9 cellular contexts compared by ENCODE assay signal in genomic region chr15:74958908-74959642, GRCh38. TPM values are rescaled to one million over a fixed set of nuclear protein-coding genes. Genes with fewer than 3 reads are reported as not detected.
DNase-seq lines count a peak whose midpoint lies in the region; ATAC-seq, FAIRE-seq and TF ChIP-seq lines count a peak whose summit lies in the region.
"Had no signal": no experiment of that assay in that cellular context is flagged by ENCODE, and none has a peak within 500 bp of the region (broad histone marks: within the 10 kb centered on the region; RNA-seq: fewer than 3 reads in every experiment).

No MANE protein-coding gene starts in this region.

- DNase-seq in activated naive CD8-positive, alpha-beta T cell treated with anti-CD3 and anti-CD28 coated beads, Interleukin-2, amount 10 ng/mL, durations not matched to agents 7 days and 5 days: no peak
- DNase-seq in islet precursor cell (peak; percentile 62), small intestine (no peak), LoVo (ENCODE audit: low spot score) (no peak), GM10266 (ENCODE audit: extremely low spot score) (no peak), SHP77 treated with DMSO at 0.1 percent for 48 hours (lab: John Stamatoyannopoulos, UW) (no peak)
- DNase-seq: activated CD8-positive, alpha-beta memory T cell treated with anti-CD3 and anti-CD28 coated beads, Interleukin-2, amount 10 ng/mL, durations not matched to agents 7 days and 5 days had no signal

- peaks cover 29% of the 10 kb centered on the region for H3K4me1 Mint-ChIP-seq in activated naive CD8-positive, alpha-beta T cell treated with anti-CD3 and anti-CD28 coated beads, Interleukin-2, amount 10 ng/mL, durations not matched to agents 7 days and 5 days

- no peak for ATAC-seq in activated naive CD8-positive, alpha-beta T cell treated with anti-CD3 and anti-CD28 coated beads, Interleukin-2, amount 10 ng/mL, durations not matched to agents 7 days and 5 days (ENCODE audit: low read depth)
- ATAC-seq in GM19455 (IDR thresholded peaks at IDR 0.05; ENCODE audit: unreplicated experiment): no peak
- ATAC-seq: activated CD8-positive, alpha-beta memory T cell treated with anti-CD3 and anti-CD28 coated beads, Interleukin-2, amount 10 ng/mL, durations not matched to agents 7 days and 5 days had no signal

- H3K9me3 Mint-ChIP-seq in activated naive CD8-positive, alpha-beta T cell treated with anti-CD3 and anti-CD28 coated beads, Interleukin-2, amount 10 ng/mL, durations not matched to agents 7 days and 5 days: no peaks in the 10 kb centered on the region

- peaks cover 57% of the 10 kb centered on the region for H3K27me3 ChIP-seq in HUES48 (ENCODE audit: control insufficient read depth, insufficient read depth, low read length)
- no peaks in the 10 kb centered on the region for H3K27me3 ChIP-seq in small intestine (ENCODE audit: control insufficient read depth in 2 of 2, insufficient read depth in 2 of 2, low read length in 2 of 2)

- H3K27ac Mint-ChIP-seq in activated naive CD8-positive, alpha-beta T cell treated with anti-CD3 and anti-CD28 coated beads, Interleukin-2, amount 10 ng/mL, durations not matched to agents 7 days and 5 days: no peak overlapping the region
- H3K27ac Mint-ChIP-seq: activated CD8-positive, alpha-beta memory T cell treated with anti-CD3 and anti-CD28 coated beads, Interleukin-2, amount 10 ng/mL, durations not matched to agents 7 days and 5 days had no signal

- H3K27ac ChIP-seq in HUES48 (ENCODE audit: low read depth, low read length) (no peak overlapping the region), small intestine (ENCODE audit: low read depth in 1 of 2, low read length in 1 of 2) (peak overlapping the region; percentile 74 to 82)

- peaks cover 22% of the 10 kb centered on the region for H3K4me1 ChIP-seq in HUES48 (ENCODE audit: control insufficient read depth, insufficient read depth, low read length)
- H3K4me1 ChIP-seq in small intestine (ENCODE audit: control insufficient read depth in 2 of 2, insufficient read depth in 1 of 2, low read depth in 1 of 2, low read length in 1 of 2): peaks cover 0 to 2% of the 10 kb centered on the region in 2 donors

- no peak for FAIRE-seq in small intestine (lab: Jason Lieb, UNC)

- TF ChIP-seq CTCF in GM10266 (IDR thresholded peaks at IDR 0.05; ENCODE audit: control insufficient read depth, insufficient read depth, low read depth, missing control alignments): no peak

- H3K36me3 Mint-ChIP-seq in activated naive CD8-positive, alpha-beta T cell treated with anti-CD3 and anti-CD28 coated beads, Interleukin-2, amount 10 ng/mL, durations not matched to agents 7 days and 5 days: no peaks in the 10 kb centered on the region
- H3K36me3 Mint-ChIP-seq: activated CD8-positive, alpha-beta memory T cell treated with anti-CD3 and anti-CD28 coated beads, Interleukin-2, amount 10 ng/mL, durations not matched to agents 7 days and 5 days had no signal

- H3K4me3 Mint-ChIP-seq in activated naive CD8-positive, alpha-beta T cell treated with anti-CD3 and anti-CD28 coated beads, Interleukin-2, amount 10 ng/mL, durations not matched to agents 7 days and 5 days: peak overlapping the region; percentile 46
- H3K4me3 Mint-ChIP-seq: activated CD8-positive, alpha-beta memory T cell treated with anti-CD3 and anti-CD28 coated beads, Interleukin-2, amount 10 ng/mL, durations not matched to agents 7 days and 5 days had no signal

- H3K36me3 ChIP-seq in HUES48 (ENCODE audit: control insufficient read depth, insufficient read depth, low read length) (no peaks in the 10 kb centered on the region), small intestine (ENCODE audit: control insufficient read depth in 2 of 2, insufficient read depth in 2 of 2, low read length in 2 of 2) (no peaks in the 10 kb centered on the region)

- no peaks in the 10 kb centered on the region for H3K9me3 ChIP-seq in HUES48 (ENCODE audit: control insufficient read depth, insufficient read depth, low read length)
- H3K9me3 ChIP-seq in small intestine (ENCODE audit: control insufficient read depth, low read depth): no peaks in the 10 kb centered on the region

- POLR2A ChIA-PET in activated naive CD8-positive, alpha-beta T cell treated with anti-CD3 and anti-CD28 coated beads, Interleukin-2, amount 10 ng/mL, durations not matched to agents 7 days and 5 days (lab: Charles Lee): no interaction called here

- peaks cover 50% of the 10 kb centered on the region for H3K27me3 Mint-ChIP-seq in activated naive CD8-positive, alpha-beta T cell treated with anti-CD3 and anti-CD28 coated beads, Interleukin-2, amount 10 ng/mL, durations not matched to agents 7 days and 5 days

- 7 to 11% (median 10%) methylated on average over 51 of the region's 51 CpGs for WGBS in small intestine, 3 donors

- H3K4me3 ChIP-seq in HUES48 (ENCODE audit: low read depth, low read length): peak overlapping the region; percentile 77
- peak overlapping the region; percentile 17 to 71 for H3K4me3 ChIP-seq in small intestine (ENCODE audit: low read depth in 1 of 2, low read length in 2 of 2)

- no peak overlapping the region for H3K9ac ChIP-seq in HUES48 (ENCODE audit: low read depth, low read length)

RNA-seq across cellular contexts. Expression of gene RPP25, which starts 2.5 kb away (rescaled TPM):
- 1 to 10 TPM; 3.5 to 4.2 TPM for total RNA-seq in activated naive CD8-positive, alpha-beta T cell treated with anti-CD3 and anti-CD28 coated beads, Interleukin-2, amount 10 ng/mL, durations not matched to agents 7 days and 5 days
- 10 to 100 TPM; 14.1 to 22.2 (median 15.7) TPM for polyA plus RNA-seq in small intestine

RNA-seq across cellular contexts. Expression of gene COX5A, which starts 21.2 kb away (rescaled TPM):
- 100 to 1,000 TPM; 220 to 222 TPM for total RNA-seq in activated naive CD8-positive, alpha-beta T cell treated with anti-CD3 and anti-CD28 coated beads, Interleukin-2, amount 10 ng/mL, durations not matched to agents 7 days and 5 days
- 100 to 1,000 TPM; 743 to 931 (median 873) TPM for polyA plus RNA-seq in small intestine

RNA-seq across cellular contexts. Expression of gene SCAMP5, which starts 36.3 kb away (rescaled TPM):
- under 1 TPM in 1 of 2 experiments, not detected in 1; 0.22 TPM for total RNA-seq in activated naive CD8-positive, alpha-beta T cell treated with anti-CD3 and anti-CD28 coated beads, Interleukin-2, amount 10 ng/mL, durations not matched to agents 7 days and 5 days
- 10 to 100 TPM; 39.5 to 78.1 (median 74.0) TPM for polyA plus RNA-seq in small intestine

RNA-seq across cellular contexts. Expression of gene FAM219B, which starts 52.4 kb away (rescaled TPM):
- total RNA-seq in activated naive CD8-positive, alpha-beta T cell treated with anti-CD3 and anti-CD28 coated beads, Interleukin-2, amount 10 ng/mL, durations not matched to agents 7 days and 5 days: 100 to 1,000 TPM in 1 of 2 experiments, 10 to 100 TPM in 1; 90.3 to 113 TPM
- polyA plus RNA-seq in small intestine: 10 to 100 TPM; 12.7 to 25.9 (median 17.3) TPM
